ENCODE assay signal across 24 cellular contexts in the genomic region with DNA sequence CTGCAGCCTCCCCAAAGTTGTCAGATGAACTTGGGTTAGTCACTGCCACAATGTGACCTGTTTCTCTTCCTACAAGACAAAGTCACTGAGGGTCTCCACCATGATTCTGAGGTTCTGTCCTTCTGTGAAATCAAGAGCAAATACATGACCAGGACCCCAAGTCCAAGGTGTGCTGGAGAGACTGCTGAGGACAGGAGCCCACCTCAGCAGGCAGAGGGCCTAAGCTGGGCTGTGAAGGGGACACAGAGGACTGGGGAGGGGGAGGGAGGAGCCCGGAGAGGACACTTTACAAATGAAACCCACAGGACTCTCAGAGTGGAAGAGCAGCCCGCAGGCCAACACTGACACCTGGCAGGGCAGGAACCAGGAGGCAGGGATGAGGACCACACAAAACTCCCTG. TPM values are rescaled to one million over a fixed set of nuclear protein-coding genes. Genes with fewer than 3 reads are reported as not detected.
DNase-seq lines count a peak whose midpoint lies in the region; ATAC-seq, FAIRE-seq and TF ChIP-seq lines count a peak whose summit lies in the region.
"Had no signal": no experiment of that assay in that cellular context is flagged by ENCODE, and none has a peak within 500 bp of the region (broad histone marks: within the 10 kb centered on the region; RNA-seq: fewer than 3 reads in every experiment).

No MANE protein-coding gene starts in this region.

- H2BK15ac ChIP-seq in IMR-90 (ENCODE audit: low read depth, low read length) = no peak overlapping the region

- TF ChIP-seq EP300 in esophagus muscularis mucosa (IDR thresholded peaks at IDR 0.05) = no peak

- H3K9me3 ChIP-seq in BLaER1 = no peaks in the 10 kb centered on the region
- no peaks in the 10 kb centered on the region for H3K9me3 ChIP-seq in IMR-90 (ENCODE audit: control insufficient read depth, insufficient read depth, low read length)
- peaks cover 0 to 3% (median 0%) of the 10 kb centered on the region in 4 donors for H3K9me3 ChIP-seq in esophagus muscularis mucosa
- H3K9me3 ChIP-seq in hepatocyte (ENCODE audit: low read depth) = no peaks in the 10 kb centered on the region
- H3K9me3 ChIP-seq: BE2C; BLaER1 treated with 17β-estradiol and CSF1 and Interleukin-3, amounts not matched to agents 10 nM and 100 nM; Caco-2 had no signal

- H3K23ac ChIP-seq in IMR-90 (ENCODE audit: low read depth, low read length) = no peak overlapping the region

- H3K79me1 ChIP-seq in IMR-90 (ENCODE audit: low read depth in 1 of 2, low read length in 2 of 2) = no peaks in the 10 kb centered on the region

- no peak for TF ChIP-seq POLR2A in IMR-90 (IDR thresholded peaks at IDR 0.05; ENCODE audit: low read depth, low read length)
- TF ChIP-seq POLR2A in esophagus muscularis mucosa (IDR thresholded peaks at IDR 0.05; ENCODE audit: low read depth) = no peak

- H2AFZ ChIP-seq in IMR-90 (replicated peaks; ENCODE audit: low read length, poor library complexity) (peak overlapping the region; percentile 5), hepatocyte (no peak overlapping the region)

- no TSS peak for BruUV-seq in IMR-90 (replicated peaks; lab: Mats Ljungman, UMichigan)

- no peak overlapping the region for H4K5ac ChIP-seq in IMR-90 (ENCODE audit: low read depth, low read length)

- no peak overlapping the region for H3K14ac ChIP-seq in IMR-90 (replicated peaks; ENCODE audit: low read depth, low read length)

- H3K9ac ChIP-seq in BLaER1 (no peak overlapping the region), IMR-90 (ENCODE audit: low read depth, low read length) (no peak overlapping the region)
- H3K9ac ChIP-seq: BLaER1 treated with 17β-estradiol and CSF1 and Interleukin-3, amounts not matched to agents 10 nM and 100 nM had no signal

- H3K36me3 ChIP-seq in BLaER1 = no peaks in the 10 kb centered on the region
- H3K36me3 ChIP-seq in IMR-90 (ENCODE audit: control insufficient read depth, insufficient read depth, low read length) = no peaks in the 10 kb centered on the region
- no peaks in the 10 kb centered on the region for H3K36me3 ChIP-seq in esophagus muscularis mucosa
- no peaks in the 10 kb centered on the region for H3K36me3 ChIP-seq in hepatocyte (replicated peaks; ENCODE audit: insufficient read depth, low read depth)
- H3K36me3 ChIP-seq: BE2C; BLaER1 treated with 17β-estradiol and CSF1 and Interleukin-3, amounts not matched to agents 10 nM and 100 nM had no signal

- no peak overlapping the region for H3K4ac ChIP-seq in IMR-90 (ENCODE audit: low read depth, low read length)

- peaks cover 48% of the 10 kb centered on the region for H3K4me1 ChIP-seq in BLaER1
- H3K4me1 ChIP-seq in IMR-90 (ENCODE audit: control insufficient read depth, insufficient read depth, low read length) = no peaks in the 10 kb centered on the region
- no peaks in the 10 kb centered on the region for H3K4me1 ChIP-seq in esophagus muscularis mucosa
- H3K4me1 ChIP-seq in hepatocyte (ENCODE audit: insufficient read depth) = no peaks in the 10 kb centered on the region
- H3K4me1 ChIP-seq: BE2C, Caco-2 had no signal

- H3K18ac ChIP-seq in IMR-90 (ENCODE audit: low read depth, low read length) = no peak overlapping the region

- H3K9me1 ChIP-seq in IMR-90 (ENCODE audit: insufficient read depth, low read length) = no peaks in the 10 kb centered on the region

- H2AK5ac ChIP-seq in IMR-90 (ENCODE audit: low read depth, low read length) = no peak overlapping the region

- WGBS in IMR-90 (ENCODE audit: extremely low coverage in 2 of 2, insufficient read length in 1 of 2), 2 experiments = no CpG with 5 or more reads among the region's 2 CpGs
- WGBS in esophagus muscularis mucosa = 85% methylated on average over 2 of the region's 2 CpGs
- 71% methylated on average over 2 of the region's 2 CpGs for WGBS in hepatocyte (ENCODE audit: low lambda C conversion rate, missing lambda C conversion rate)

- no peak for DNase-seq in IMR-90
- DNase-seq in esophagus muscularis mucosa (ENCODE audit: extremely low spot score) = peak; percentile 79
- DNase-seq in hepatocyte (ENCODE audit: low spot score) = no peak
- DNase-seq in urothelium cell line (ENCODE audit: low spot score) = no peak
- DNase-seq: 8988T; ACHN; BE2C; Caco-2; Calu3; CD4-positive, alpha-beta T cell; CD8-positive, alpha-beta T cell; DMS79 treated with DMSO at 0.1 percent for 48 hours; GF-D8 had no signal

- POLR2A ChIA-PET in IMR-90 (lab: Charles Lee; ENCODE audit: unreplicated experiment) = no interaction called here

- peak overlapping the region; percentile 53 for H3K4me2 ChIP-seq in BLaER1
- H3K4me2 ChIP-seq in IMR-90 (ENCODE audit: low read depth, low read length) = no peak overlapping the region
- H3K4me2 ChIP-seq in hepatocyte = no peak overlapping the region

- in situ Hi-C loops in IMR-90 (cut with MboI; ENCODE audit: low sequenced_read_pairs) = no loop called here

- no peak overlapping the region for H2BK120ac ChIP-seq in IMR-90 (ENCODE audit: low read depth, low read length)

- intact Hi-C loops in IMR-90 (cut with micrococcal nuclease) (no loop called here), esophagus muscularis mucosa (cut with DNase I) (no loop called here)

- H4K8ac ChIP-seq in IMR-90 (ENCODE audit: low read depth in 2 of 2, low read length in 2 of 2) = no peak overlapping the region

- H3K27me3 ChIP-seq in BLaER1 (no peaks in the 10 kb centered on the region), IMR-90 (ENCODE audit: control insufficient read depth, insufficient read depth, low read length) (no peaks in the 10 kb centered on the region), esophagus muscularis mucosa (peaks cover 0 to 29% (median 0%) of the 10 kb centered on the region in 4 donors), hepatocyte (no peaks in the 10 kb centered on the region)
- H3K27me3 ChIP-seq: BLaER1 treated with 17β-estradiol and CSF1 and Interleukin-3, amounts not matched to agents 10 nM and 100 nM had no signal

- H3K4me3 ChIP-seq in BLaER1 (no peak overlapping the region), IMR-90 (ENCODE audit: insufficient read depth, low read depth, low read length) (no peak overlapping the region), esophagus muscularis mucosa (no peak overlapping the region), hepatocyte (no peak overlapping the region)
- H3K4me3 ChIP-seq: BLaER1 treated with 17β-estradiol and CSF1 and Interleukin-3, amounts not matched to agents 10 nM and 100 nM had no signal

- H3K9me2 ChIP-seq in hepatocyte (replicated peaks; ENCODE audit: insufficient read depth) = no peaks in the 10 kb centered on the region

- H2BK20ac ChIP-seq in IMR-90 (ENCODE audit: low read depth, low read length) = no peak overlapping the region

- CTCF ChIA-PET in IMR-90 (lab: Yijun Ruan, JAX) = no interaction called here

- H3K27ac ChIP-seq in BLaER1 (no peak overlapping the region), IMR-90 (ENCODE audit: insufficient read depth, low read length) (no peak overlapping the region), esophagus muscularis mucosa (replicated peaks in 1 of 4) (no peak overlapping the region), hepatocyte (no peak overlapping the region)
- H3K27ac ChIP-seq: BLaER1 treated with 17β-estradiol and CSF1 and Interleukin-3, amounts not matched to agents 10 nM and 100 nM; C4-2B had no signal

- no peak for ATAC-seq in IMR-90 (ENCODE audit: low read depth)
- no peak for ATAC-seq in HG03432 (IDR thresholded peaks at IDR 0.05; ENCODE audit: unreplicated experiment)
- ATAC-seq: CD8-positive, alpha-beta T cell had no signal

- TF ChIP-seq RAD21 in IMR-90 (IDR thresholded peaks at IDR 0.05; ENCODE audit: low read length) = no peak

- no peaks in the 10 kb centered on the region for H4K20me1 ChIP-seq in BLaER1
- no peaks in the 10 kb centered on the region for H4K20me1 ChIP-seq in IMR-90 (ENCODE audit: insufficient read depth, low read length)
- no peaks in the 10 kb centered on the region for H4K20me1 ChIP-seq in hepatocyte (ENCODE audit: insufficient read depth, poor library complexity, severe bottlenecking)
- H4K20me1 ChIP-seq: BLaER1 treated with 17β-estradiol and CSF1 and Interleukin-3, amounts not matched to agents 10 nM and 100 nM had no signal

- dilution Hi-C loops in IMR-90 (cut with HindIII; ENCODE audit: low sequenced_read_pairs, unreplicated experiment) = no loop called here

- no peak for FAIRE-seq in urothelium cell line (lab: Jason Lieb, UNC)
- FAIRE-seq: A204.1, D721Med, G401.6, GM12891, GM19239 had no signal

- no peaks in the 10 kb centered on the region for H3K79me2 ChIP-seq in hepatocyte

- H4K91ac ChIP-seq in IMR-90 (ENCODE audit: insufficient read depth, low read depth, low read length) = no peak overlapping the region

- no peak overlapping the region for H2BK5ac ChIP-seq in IMR-90 (ENCODE audit: low read depth, low read length, poor library complexity, severe bottlenecking)

- no peak overlapping the region for H2AK9ac ChIP-seq in IMR-90 (replicated peaks; ENCODE audit: low read depth, low read length, poor library complexity)

- TF ChIP-seq CTCF in IMR-90 (conservative IDR thresholded peaks at IDR 0.05; ENCODE audit: low read depth, low read length) = no peak
- no peak for TF ChIP-seq CTCF in esophagus muscularis mucosa (IDR thresholded peaks at IDR 0.05)
- TF ChIP-seq CTCF in hepatocyte (IDR thresholded peaks at IDR 0.05; ENCODE audit: poor library complexity) = no peak

- H3K56ac ChIP-seq in IMR-90 (ENCODE audit: extremely low read depth, insufficient read depth, low read length) = no peak overlapping the region

RNA-seq across cellular contexts. Expression of a gene that starts 3.3 kb away (rescaled TPM):
- not detected in 2 replicates for total RNA-seq in IMR-90 (2012; rRNA removed)
- polyA plus RNA-seq in IMR-90 (2012; rRNA removed) = not detected in 2 replicates
- not detected in 2 replicates for polyA plus RNA-seq in IMR-90 (2012; cell fraction: cytosol; rRNA removed)
- not detected in 2 replicates for polyA plus RNA-seq in IMR-90 (2012; cell fraction: nucleus; rRNA removed; ENCODE audit: low replicate concordance)
- total RNA-seq in esophagus muscularis mucosa = not detected
- total RNA-seq in hepatocyte = not detected in 2 replicates
- not detected in 2 replicates for polyA plus RNA-seq in hepatocyte
- total RNA-seq: A673; Caco-2; Calu3; CD4-positive, alpha-beta T cell; CD8-positive, alpha-beta T cell had no signal
- polyA plus RNA-seq: AG04450 had no signal

RNA-seq across cellular contexts. Expression of a gene that starts 39.2 kb away (rescaled TPM):
- total RNA-seq in IMR-90 (2012; rRNA removed) = not detected in 2 replicates
- not detected in 2 replicates for polyA plus RNA-seq in IMR-90 (2012; rRNA removed)
- not detected in 2 replicates for polyA plus RNA-seq in IMR-90 (2012; cell fraction: cytosol; rRNA removed)
- not detected in 2 replicates for polyA plus RNA-seq in IMR-90 (2012; cell fraction: nucleus; rRNA removed; ENCODE audit: low replicate concordance)
- total RNA-seq in esophagus muscularis mucosa = not detected
- total RNA-seq in hepatocyte = not detected in 2 replicates
- polyA plus RNA-seq in hepatocyte = not detected in 2 replicates
- total RNA-seq: A673; Caco-2; CD4-positive, alpha-beta T cell; CD8-positive, alpha-beta T cell had no signal
- polyA plus RNA-seq: AG04450 had no signal

RNA-seq across cellular contexts. Expression of a gene that starts 48.2 kb away (rescaled TPM):
- not detected in 2 replicates for total RNA-seq in IMR-90 (2012; rRNA removed)
- polyA plus RNA-seq in IMR-90 (2012; rRNA removed) = not detected in 2 replicates
- not detected in 2 replicates for polyA plus RNA-seq in IMR-90 (2012; cell fraction: cytosol; rRNA removed)
- not detected in 2 replicates for polyA plus RNA-seq in IMR-90 (2012; cell fraction: nucleus; rRNA removed; ENCODE audit: low replicate concordance)
- 100 to 1,000 TPM in 2 of 4 donors, 10 to 100 TPM in 2; 61.2 to 845 (median 119) TPM for total RNA-seq in esophagus muscularis mucosa
- total RNA-seq in hepatocyte = 3.2 and 11.9 TPM in 2 replicates
- polyA plus RNA-seq in hepatocyte = 1.9 and 6.4 TPM in 2 replicates
- total RNA-seq: A673, Caco-2 had no signal
- polyA plus RNA-seq: AG04450 had no signal

RNA-seq across cellular contexts. Expression of a gene that starts 50.0 kb away (rescaled TPM):
- total RNA-seq in IMR-90 (2012; rRNA removed) (not detected in 2 replicates), esophagus muscularis mucosa (not detected), hepatocyte (not detected in 2 replicates)
- polyA plus RNA-seq in IMR-90 (2012; rRNA removed) (not detected in 2 replicates), hepatocyte (not detected in 2 replicates)
- polyA plus RNA-seq in IMR-90 (2012; cell fraction: cytosol; rRNA removed) = not detected in 2 replicates
- not detected in 2 replicates for polyA plus RNA-seq in IMR-90 (2012; cell fraction: nucleus; rRNA removed; ENCODE audit: low replicate concordance)
- total RNA-seq: A673; Caco-2; Calu3; CD4-positive, alpha-beta T cell; CD8-positive, alpha-beta T cell had no signal
- polyA plus RNA-seq: AG04450 had no signal
